9 cellular contexts compared by ENCODE assay signal in genomic region chr1:5737081-5737480, GRCh38.
"Had no signal": no experiment of that assay in that cellular context is flagged by ENCODE, and none has a peak within 500 bp of the region (broad histone marks: within the 10 kb centered on the region; RNA-seq: fewer than 3 reads in every experiment).

No MANE protein-coding gene starts in this region.

- H3K36me3 ChIP-seq: HAP-1 had no signal

- H3K4me1 ChIP-seq: HAP-1 had no signal

- H2AFZ ChIP-seq: GM23338 had no signal

- H3K4me1 Mint-ChIP-seq: GM23338 had no signal

- H3K9me3 ChIP-seq: HAP-1 had no signal

- DNase-seq: H7, HFFc6, Kasumi-1, KG1 had no signal

- H3K4me2 ChIP-seq: GM23338 had no signal

- H3K36me3 Mint-ChIP-seq: IgD-negative memory B cell had no signal

- H3K27ac Mint-ChIP-seq: GM23338, HFFc6, IgD-negative memory B cell had no signal

- H3K27ac ChIP-seq: HL-60 had no signal

- H3K4me3 ChIP-seq: GM23338, HAP-1 had no signal

- H3K4me3 Mint-ChIP-seq: GM23338, HFFc6, IgD-negative memory B cell had no signal

- ATAC-seq: GM23338, HCT116 had no signal
